In genomic region chr11:100681064-100681502, GRCh38 we compare ENCODE assay signal across 1 cellular context.
TF ChIP-seq lines count a peak whose summit lies in the region.

No MANE protein-coding gene starts in this region.

TF ChIP-seq in HepG2, 621 proteins besides CTCF, POLR2A, EP300 and RAD21 (continued from another document and continues in another):
- TF ChIP-seq ZUFSP (CRISPR knock-in tag; IDR thresholded peaks at IDR 0.05; ENCODE audit: borderline replicate concordance) (no peak), HOXA5 (CRISPR knock-in tag; IDR thresholded peaks at IDR 0.05) (no peak), RXRA (CRISPR knock-in tag; IDR thresholded peaks at IDR 0.05) (no peak), ETS1 (CRISPR knock-in tag; IDR thresholded peaks at IDR 0.05) (no peak), SMC3 (IDR thresholded peaks at IDR 0.05; ENCODE audit: low read length) (no peak), SYNCRIP (IDR thresholded peaks at IDR 0.05; ENCODE audit: insufficient read depth, low read depth, low read length) (no peak), ZNF430 (CRISPR knock-in tag; IDR thresholded peaks at IDR 0.05) (0 out of 2 replicates have a peak, but pooled peaks have one; percentile 29), NFYC (CRISPR knock-in tag; IDR thresholded peaks at IDR 0.05) (peak; percentile 49), GRHL1 (CRISPR knock-in tag; conservative IDR thresholded peaks at IDR 0.05) (no peak), ZNF17 (CRISPR knock-in tag; IDR thresholded peaks at IDR 0.05) (no peak), ZBTB7B (CRISPR knock-in tag; IDR thresholded peaks at IDR 0.05) (no peak), IRF1 (CRISPR knock-in tag; IDR thresholded peaks at IDR 0.05; ENCODE audit: low read depth) (no peak), WIZ (CRISPR knock-in tag; IDR thresholded peaks at IDR 0.05) (no peak), ZFP90 (CRISPR knock-in tag; IDR thresholded peaks at IDR 0.05; ENCODE audit: borderline replicate concordance) (no peak), ZNF382 (CRISPR knock-in tag; IDR thresholded peaks at IDR 0.05; ENCODE audit: borderline replicate concordance) (no peak), PCBP1 (IDR thresholded peaks at IDR 0.05; ENCODE audit: borderline replicate concordance, low read depth, low read length) (no peak), DPF2 (CRISPR knock-in tag; IDR thresholded peaks at IDR 0.05; ENCODE audit: borderline replicate concordance, low read depth) (no peak), FOSL1 (CRISPR knock-in tag; IDR thresholded peaks at IDR 0.05; ENCODE audit: borderline replicate concordance) (no peak), CBX1 (IDR thresholded peaks at IDR 0.05; ENCODE audit: low read depth) (no peak), GLI4 (CRISPR knock-in tag; IDR thresholded peaks at IDR 0.05; ENCODE audit: borderline replicate concordance) (no peak), POGZ (CRISPR knock-in tag; IDR thresholded peaks at IDR 0.05) (peak; percentile 53; the same call in 1 of the 2 replicates), ZNF234 (CRISPR knock-in tag; conservative IDR thresholded peaks at IDR 0.05) (no peak), ZNF18 (CRISPR knock-in tag; IDR thresholded peaks at IDR 0.05; ENCODE audit: insufficient replicate concordance) (no peak), LCORL (IDR thresholded peaks at IDR 0.05) (no peak), LCORL (CRISPR knock-in tag; IDR thresholded peaks at IDR 0.05) (no peak), NR1H2 (CRISPR knock-in tag; IDR thresholded peaks at IDR 0.05; ENCODE audit: borderline replicate concordance, low read depth) (no peak), MED8 (CRISPR knock-in tag; IDR thresholded peaks at IDR 0.05; ENCODE audit: insufficient replicate concordance) (no peak), PHB2 (IDR thresholded peaks at IDR 0.05; ENCODE audit: partially characterized antibody) (no peak), KDM5A (IDR thresholded peaks at IDR 0.05; ENCODE audit: borderline replicate concordance, low read length) (no peak), HES4 (CRISPR knock-in tag; IDR thresholded peaks at IDR 0.05; ENCODE audit: borderline replicate concordance) (no peak), ZGPAT (CRISPR knock-in tag; IDR thresholded peaks at IDR 0.05) (0 out of 2 replicates have a peak, but pooled peaks have one; percentile 35), AHR (CRISPR knock-in tag; IDR thresholded peaks at IDR 0.05) (no peak), ZMAT3 (CRISPR knock-in tag; conservative IDR thresholded peaks at IDR 0.05) (no peak), CREB1 (IDR thresholded peaks at IDR 0.05) (no peak), CREB1 (CRISPR knock-in tag; IDR thresholded peaks at IDR 0.05) (no peak), ZFP36 (IDR thresholded peaks at IDR 0.05; ENCODE audit: borderline replicate concordance, low read depth, low read length, partially characterized antibody) (no peak), HOMEZ (CRISPR knock-in tag; IDR thresholded peaks at IDR 0.05; ENCODE audit: low read depth) (no peak; the same call in 1 of the 2 replicates), CENPBD1 (CRISPR knock-in tag; IDR thresholded peaks at IDR 0.05; ENCODE audit: borderline replicate concordance, low read depth) (no peak), EZH2 (conservative IDR thresholded peaks at IDR 0.05; ENCODE audit: low read depth, low read length) (no peak), FOXP4 (CRISPR knock-in tag; IDR thresholded peaks at IDR 0.05) (no peak), LBX2 (CRISPR knock-in tag; IDR thresholded peaks at IDR 0.05; ENCODE audit: borderline replicate concordance) (no peak), ZNF660 (CRISPR knock-in tag; IDR thresholded peaks at IDR 0.05; ENCODE audit: borderline replicate concordance, low read depth) (no peak), GPBP1L1 (CRISPR knock-in tag; IDR thresholded peaks at IDR 0.05) (no peak), PRDM10 (CRISPR knock-in tag; IDR thresholded peaks at IDR 0.05; ENCODE audit: low read depth) (no peak), NR2F2 (IDR thresholded peaks at IDR 0.05; ENCODE audit: borderline replicate concordance, low read depth) (no peak), KLF12 (CRISPR knock-in tag; IDR thresholded peaks at IDR 0.05; ENCODE audit: borderline replicate concordance) (no peak), BRD4 (CRISPR knock-in tag; IDR thresholded peaks at IDR 0.05) (no peak), ZNF207 (IDR thresholded peaks at IDR 0.05; ENCODE audit: borderline replicate concordance) (no peak), RXRB (CRISPR knock-in tag; IDR thresholded peaks at IDR 0.05; ENCODE audit: borderline replicate concordance) (peak; percentile 13; the same call in 1 of the 2 replicates)
